24 cellular contexts compared by ENCODE assay signal in genomic region chr10:20956843-20957242, GRCh38. TPM values are rescaled to one million over a fixed set of nuclear protein-coding genes. Genes with fewer than 3 reads are reported as not detected.
A peak's percentile ranks its signal among the peaks of the same experiment; 100 is the strongest.
DNase-seq lines count a peak whose midpoint lies in the region; ATAC-seq and TF ChIP-seq lines count a peak whose summit lies in the region.
"Had no signal": no experiment of that assay in that cellular context is flagged by ENCODE, and none has a peak within 500 bp of the region (broad histone marks: within the 10 kb centered on the region; RNA-seq: fewer than 3 reads in every experiment).

No MANE protein-coding gene starts in this region.

- no peaks in the 10 kb centered on the region for H3K36me3 ChIP-seq in aorta (ENCODE audit: control insufficient read depth in 1 of 2, insufficient read depth in 2 of 2, low read length in 1 of 2)
- H3K36me3 ChIP-seq: brain microvascular endothelial cell, colonic mucosa, thoracic aorta had no signal

- peaks cover 0 to 2% of the 10 kb centered on the region in 2 donors for H3K27me3 ChIP-seq in aorta (ENCODE audit: control insufficient read depth in 1 of 2, insufficient read depth in 2 of 2, low read length in 1 of 2)
- H3K27me3 ChIP-seq: brain microvascular endothelial cell, colonic mucosa, esophagus squamous epithelium had no signal

- H3K9me3 ChIP-seq in aorta (ENCODE audit: control insufficient read depth, low read length): no peaks in the 10 kb centered on the region
- H3K9me3 ChIP-seq: colonic mucosa, esophagus squamous epithelium, thoracic aorta had no signal

- DNase-seq in G401 (ENCODE audit: low spot score) (peak; percentile 71), M059J (ENCODE audit: low read depth) (peak; percentile 0), fibroblast of gingiva (ENCODE audit: low read depth) (peak; percentile 4), SKM-1 treated with dmso at 0.1 percent for 144 hours (lab: John Stamatoyannopoulos, UW; ENCODE audit: unreplicated experiment) (no peak), aorta (no peak), NCI-H187 (lab: John Stamatoyannopoulos, UW) (no peak)
- DNase-seq: activated CD4-positive, alpha-beta T cell treated with anti-CD3 and anti-CD28 coated beads, Interleukin-2, amount 50 U/mL, for 48 hours; activated naive CD4-positive, alpha-beta T cell treated with anti-CD3 and anti-CD28 coated beads, Interleukin-2, amount 10 ng/mL, durations not matched to agents 7 days and 5 days; brain microvascular endothelial cell; Calu3; colonic mucosa; DND-41; endodermal cell; esophagus squamous epithelium; HFFc6; NCI-H1048; NCI-H2029 treated with DMSO at 0.1 percent for 48 hours; NCI-H226; T-cell had no signal

- no peak overlapping the region for H3K4me3 ChIP-seq in aorta (ENCODE audit: low read length in 2 of 2)
- H3K4me3 ChIP-seq: colonic mucosa, esophagus squamous epithelium, skin epidermis, thoracic aorta had no signal

- ATAC-seq in SK-N-SH treated with all-trans-retinoic acid at 6 μM for 48 hours (no peak), aorta (ENCODE audit: low FRiP score) (no peak)
- ATAC-seq: left lobe of liver, T-cell had no signal

- WGBS in aorta, 2 donors: 61 to 64% methylated on average over 3 of the region's 3 CpGs

- no peaks in the 10 kb centered on the region for H3K4me1 ChIP-seq in aorta (ENCODE audit: control insufficient read depth in 1 of 2, insufficient read depth in 2 of 2, low read length in 2 of 2)
- H3K4me1 ChIP-seq: colonic mucosa had no signal

- intact Hi-C loops in aorta (cut with DNase I): no loop called here

- in situ Hi-C loops in G401 (cut with HindIII; ENCODE audit: low sequenced_read_pairs): no loop called here

- H3K27ac ChIP-seq in aorta (ENCODE audit: low read depth in 1 of 2, low read length in 2 of 2): no peak overlapping the region
- H3K27ac ChIP-seq: brain microvascular endothelial cell, colonic mucosa, esophagus squamous epithelium, HL-60, skin epidermis, thoracic aorta had no signal

TF ChIP-seq in SK-N-SH treated with all-trans-retinoic acid at 6 μM for 48 hours, 23 proteins besides CTCF, POLR2A, EP300 and RAD21:
- TF ChIP-seq TOX (CRISPR knock-in tag; IDR thresholded peaks at IDR 0.05; ENCODE audit: borderline replicate concordance) (no peak), TCF4 (CRISPR knock-in tag; IDR thresholded peaks at IDR 0.05; ENCODE audit: borderline replicate concordance) (peak; percentile 85), PPARA (CRISPR knock-in tag; IDR thresholded peaks at IDR 0.05; ENCODE audit: borderline replicate concordance) (peak; percentile 73; the same call in 1 of the 2 replicates), ESRRG (CRISPR knock-in tag; IDR thresholded peaks at IDR 0.05) (0 out of 2 replicates have a peak, but pooled peaks have one; percentile 30), OSR1 (CRISPR knock-in tag; IDR thresholded peaks at IDR 0.05) (no peak), SNAI2 (CRISPR knock-in tag; IDR thresholded peaks at IDR 0.05) (no peak), GLIS3 (CRISPR knock-in tag; IDR thresholded peaks at IDR 0.05) (no peak), CREB5 (CRISPR knock-in tag; IDR thresholded peaks at IDR 0.05; ENCODE audit: low read depth) (peak; percentile 45; the same call in 1 of the 2 replicates), BACH2 (CRISPR knock-in tag; IDR thresholded peaks at IDR 0.05; ENCODE audit: borderline replicate concordance) (no peak), CSRNP3 (CRISPR knock-in tag; IDR thresholded peaks at IDR 0.05) (peak; percentile 87; the same call in 1 of the 2 replicates), ISL1 (CRISPR knock-in tag; IDR thresholded peaks at IDR 0.05) (peak; percentile 71), ZNF8 (CRISPR knock-in tag; IDR thresholded peaks at IDR 0.05) (peak; percentile 7; the same call in 1 of the 2 replicates), ZNF70 (CRISPR knock-in tag; IDR thresholded peaks at IDR 0.05) (0 out of 2 replicates have a peak, but pooled peaks have one; percentile 14), RARB (CRISPR knock-in tag; IDR thresholded peaks at IDR 0.05) (peak; percentile 49; the same call in 1 of the 2 replicates)
- TF ChIP-seq, protein P1, sequence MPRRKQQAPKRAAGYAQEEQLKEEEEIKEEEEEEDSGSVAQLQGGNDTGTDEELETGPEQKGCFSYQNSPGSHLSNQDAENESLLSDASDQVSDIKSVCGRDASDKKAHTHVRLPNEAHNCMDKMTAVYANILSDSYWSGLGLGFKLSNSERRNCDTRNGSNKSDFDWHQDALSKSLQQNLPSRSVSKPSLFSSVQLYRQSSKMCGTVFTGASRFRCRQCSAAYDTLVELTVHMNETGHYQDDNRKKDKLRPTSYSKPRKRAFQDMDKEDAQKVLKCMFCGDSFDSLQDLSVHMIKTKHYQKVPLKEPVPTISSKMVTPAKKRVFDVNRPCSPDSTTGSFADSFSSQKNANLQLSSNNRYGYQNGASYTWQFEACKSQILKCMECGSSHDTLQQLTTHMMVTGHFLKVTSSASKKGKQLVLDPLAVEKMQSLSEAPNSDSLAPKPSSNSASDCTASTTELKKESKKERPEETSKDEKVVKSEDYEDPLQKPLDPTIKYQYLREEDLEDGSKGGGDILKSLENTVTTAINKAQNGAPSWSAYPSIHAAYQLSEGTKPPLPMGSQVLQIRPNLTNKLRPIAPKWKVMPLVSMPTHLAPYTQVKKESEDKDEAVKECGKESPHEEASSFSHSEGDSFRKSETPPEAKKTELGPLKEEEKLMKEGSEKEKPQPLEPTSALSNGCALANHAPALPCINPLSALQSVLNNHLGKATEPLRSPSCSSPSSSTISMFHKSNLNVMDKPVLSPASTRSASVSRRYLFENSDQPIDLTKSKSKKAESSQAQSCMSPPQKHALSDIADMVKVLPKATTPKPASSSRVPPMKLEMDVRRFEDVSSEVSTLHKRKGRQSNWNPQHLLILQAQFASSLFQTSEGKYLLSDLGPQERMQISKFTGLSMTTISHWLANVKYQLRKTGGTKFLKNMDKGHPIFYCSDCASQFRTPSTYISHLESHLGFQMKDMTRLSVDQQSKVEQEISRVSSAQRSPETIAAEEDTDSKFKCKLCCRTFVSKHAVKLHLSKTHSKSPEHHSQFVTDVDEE (CRISPR knock-in tag; IDR thresholded peaks at IDR 0.05): peak; percentile 99

RNA-seq across cellular contexts. Expression of gene NEBL, which starts 59.7 kb away (rescaled TPM):
- 46.3 and 46.7 TPM in 2 replicates for total RNA-seq in G401 (2014; rRNA removed; shearing (Covaris generic))
- 0.05 TPM in 1 of 2 replicates, not detected in the other for total RNA-seq in M059J (2014; rRNA removed; shearing (Covaris generic))
- total RNA-seq in aorta: 1 to 10 TPM; 2.8 to 4.3 TPM
- under 1 TPM; 0.18 to 0.25 TPM for polyA plus RNA-seq in aorta
- total RNA-seq: HFFc6 had no signal

Comparison
In these comparisons a context has a peak if more than half of its experiments do, and no peak if none do; other contexts are left out.
1. DNase-seq: peak in G401 (single experiment), M059J (single experiment) and fibroblast of gingiva (single experiment); none in SKM-1 treated with dmso at 0.1 percent for 144 hours (single experiment), aorta (0 of 2) and NCI-H187 (0 of 2).